8 cellular contexts compared by ENCODE assay signal in genomic region chr4:159077702-159078495, GRCh38. TPM values are rescaled to one million over a fixed set of nuclear protein-coding genes. Genes with fewer than 3 reads are reported as not detected.
DNase-seq lines count a peak whose midpoint lies in the region; ATAC-seq, FAIRE-seq and TF ChIP-seq lines count a peak whose summit lies in the region.

No MANE protein-coding gene starts in this region.

- H3K4me3 Mint-ChIP-seq in activated B cell treated with CpG ODN at 0.5 μM for 24 hours = peak overlapping the region; percentile 73
- peak overlapping the region; percentile 39 for H3K4me3 Mint-ChIP-seq in stimulated activated effector memory CD8-positive, alpha-beta T cell treated with anti-CD3 and anti-CD28 coated beads, Interleukin-12 subunit alpha, Interleukin-12 subunit beta, amount 100 ng/mL, for 72 hours
- no peak overlapping the region for H3K4me3 Mint-ChIP-seq in endodermal cell

- H3K27me3 ChIP-seq in A673 (replicated peaks; ENCODE audit: insufficient read depth, low read depth, low read length, poor library complexity) = no peaks in the 10 kb centered on the region
- no peaks in the 10 kb centered on the region for H3K27me3 ChIP-seq in endodermal cell (ENCODE audit: control insufficient read depth, insufficient read depth, low read length, poor library complexity, severe bottlenecking)

- ATAC-seq in HG03135 (IDR thresholded peaks at IDR 0.05; ENCODE audit: unreplicated experiment) (peak; percentile 94), activated B cell treated with CpG ODN at 0.5 μM for 24 hours (ENCODE audit: low read depth) (peak; percentile 91)
- ATAC-seq in stimulated activated effector memory CD8-positive, alpha-beta T cell treated with anti-CD3 and anti-CD28 coated beads, Interleukin-12 subunit alpha, Interleukin-12 subunit beta, amount 100 ng/mL, for 72 hours = peak; percentile 93

- TF ChIP-seq CTCF in A673 (conservative IDR thresholded peaks at IDR 0.05; ENCODE audit: low read depth, low read length) (no peak), activated B cell treated with CpG ODN at 0.5 μM for 24 hours (IDR thresholded peaks at IDR 0.05) (no peak), endodermal cell (conservative IDR thresholded peaks at IDR 0.05) (no peak)

- no peak overlapping the region for H3K9ac ChIP-seq in endodermal cell (ENCODE audit: extremely low read depth, low read length, poor library complexity, severe bottlenecking)

- H3K9me3 Mint-ChIP-seq in activated B cell treated with CpG ODN at 0.5 μM for 24 hours = no peaks in the 10 kb centered on the region
- H3K9me3 Mint-ChIP-seq in stimulated activated effector memory CD8-positive, alpha-beta T cell treated with anti-CD3 and anti-CD28 coated beads, Interleukin-12 subunit alpha, Interleukin-12 subunit beta, amount 100 ng/mL, for 72 hours = peaks cover 2% of the 10 kb centered on the region
- no peaks in the 10 kb centered on the region for H3K9me3 Mint-ChIP-seq in endodermal cell

- POLR2A ChIA-PET in A673 (lab: Charles Lee; ENCODE audit: low non-redundant PET) (no interaction called here), activated B cell treated with CpG ODN at 0.5 μM for 24 hours (lab: Charles Lee) (interaction anchor here (0.5 to 1.0 kb wide), 2 partner anchors 26 to 386 kb away, joined by 3 to 9 read pairs; no protein-coding TSS in a partner anchor)

- TF ChIP-seq POLR2A in H54 (IDR thresholded peaks at IDR 0.05; ENCODE audit: low read depth, low read length) = no peak

- DNase-seq in A673 (ENCODE audit: low spot score) (peak; percentile 76), GM19238 (ENCODE audit: insufficient read length, low spot score) (peak; percentile 24), activated B cell treated with CpG ODN at 0.5 μM for 24 hours (no peak), pons (ENCODE audit: low spot score) (no peak), H54 (ENCODE audit: insufficient read length, low spot score) (no peak), endodermal cell (no peak)
- DNase-seq in stimulated activated effector memory CD8-positive, alpha-beta T cell treated with anti-CD3 and anti-CD28 coated beads, Interleukin-12 subunit alpha, Interleukin-12 subunit beta, amount 100 ng/mL, for 72 hours (ENCODE audit: low spot score in 2 of 2) = no peak

- intact Hi-C loops in A673 (cut with micrococcal nuclease; ENCODE audit: unreplicated experiment) (no loop called here), activated B cell treated with CpG ODN at 0.5 μM for 24 hours (cut with micrococcal nuclease) (loop anchor here (1.0 kb wide), 3 partner anchors 24 to 406 kb away; partner anchors contain the start of gene ETFDH)

- BruUV-seq in A673 (replicated peaks; lab: Mats Ljungman, UMichigan) = no TSS peak

- H3K4me1 ChIP-seq in A673 (ENCODE audit: insufficient read depth, low read length, poor library complexity, severe bottlenecking) (no peaks in the 10 kb centered on the region), endodermal cell (ENCODE audit: control insufficient read depth, insufficient read depth, low read length) (no peaks in the 10 kb centered on the region)

- no peak overlapping the region for H3K27ac ChIP-seq in A673 (ENCODE audit: low read depth, low read length, poor library complexity, severe bottlenecking)
- no peak overlapping the region for H3K27ac ChIP-seq in endodermal cell (ENCODE audit: low read depth, low read length)

- 93 to 97% methylated on average over 4 to 6 of the region's 6 CpGs for WGBS in endodermal cell (ENCODE audit: insufficient coverage in 1 of 2, insufficient read length in 1 of 2), 2 experiments

- H3K27ac Mint-ChIP-seq in activated B cell treated with CpG ODN at 0.5 μM for 24 hours (peak overlapping the region; percentile 63), endodermal cell (no peak overlapping the region)
- peak overlapping the region; percentile 45 for H3K27ac Mint-ChIP-seq in stimulated activated effector memory CD8-positive, alpha-beta T cell treated with anti-CD3 and anti-CD28 coated beads, Interleukin-12 subunit alpha, Interleukin-12 subunit beta, amount 100 ng/mL, for 72 hours

- H3K36me3 ChIP-seq in A673 (ENCODE audit: insufficient read depth, low read length, poor library complexity, severe bottlenecking) (no peaks in the 10 kb centered on the region), endodermal cell (ENCODE audit: control insufficient read depth, insufficient read depth, low read length) (no peaks in the 10 kb centered on the region)

- no peak for FAIRE-seq in H54 (lab: Jason Lieb, UNC)

- H3K27me3 Mint-ChIP-seq in activated B cell treated with CpG ODN at 0.5 μM for 24 hours (no peaks in the 10 kb centered on the region), endodermal cell (ENCODE audit: insufficient read depth) (no peaks in the 10 kb centered on the region)

- H3K4me1 Mint-ChIP-seq in activated B cell treated with CpG ODN at 0.5 μM for 24 hours (peaks cover 23% of the 10 kb centered on the region), endodermal cell (no peaks in the 10 kb centered on the region)
- peaks cover 7% of the 10 kb centered on the region for H3K4me1 Mint-ChIP-seq in stimulated activated effector memory CD8-positive, alpha-beta T cell treated with anti-CD3 and anti-CD28 coated beads, Interleukin-12 subunit alpha, Interleukin-12 subunit beta, amount 100 ng/mL, for 72 hours

- CTCF ChIA-PET in A673 (lab: Charles Lee) = no interaction called here
- CTCF ChIA-PET in activated B cell treated with CpG ODN at 0.5 μM for 24 hours (lab: Charles Lee) = no interaction called here

- H3K9me3 ChIP-seq in A673 (ENCODE audit: low read depth, low read length, poor library complexity, severe bottlenecking) (no peaks in the 10 kb centered on the region), endodermal cell (ENCODE audit: control insufficient read depth, low read length) (no peaks in the 10 kb centered on the region)

- no peak overlapping the region for H3K4me3 ChIP-seq in A673 (ENCODE audit: low read depth, low read length, poor library complexity, severe bottlenecking)
- H3K4me3 ChIP-seq in endodermal cell (ENCODE audit: low read length) = no peak overlapping the region

- H3K36me3 Mint-ChIP-seq in activated B cell treated with CpG ODN at 0.5 μM for 24 hours (ENCODE audit: low read depth) = no peaks in the 10 kb centered on the region
- H3K36me3 Mint-ChIP-seq in stimulated activated effector memory CD8-positive, alpha-beta T cell treated with anti-CD3 and anti-CD28 coated beads, Interleukin-12 subunit alpha, Interleukin-12 subunit beta, amount 100 ng/mL, for 72 hours = peaks cover 4% of the 10 kb centered on the region
- H3K36me3 Mint-ChIP-seq in endodermal cell (ENCODE audit: low read depth) = no peaks in the 10 kb centered on the region

RNA-seq across cellular contexts. Expression of gene RAPGEF2, which starts 25.0 kb away (rescaled TPM):
- 31.9 and 36.8 TPM in 2 replicates for total RNA-seq in A673 (2021)
- 18.1 and 22.9 TPM in 2 replicates for total RNA-seq in activated B cell treated with CpG ODN at 0.5 μM for 24 hours
- 10 to 100 TPM; 63.4 to 78.2 TPM for total RNA-seq in endodermal cell
- 39.0 TPM for polyA plus RNA-seq in endodermal cell (2013, experiment 1 of 2)
- polyA plus RNA-seq in endodermal cell (2013, experiment 2 of 2) = 38.9 TPM

Comparison
In these comparisons a context has a peak if more than half of its experiments do, and no peak if none do; other contexts are left out.
1. DNase-seq: peak in A673 (single experiment) and GM19238 (single experiment); none in activated B cell treated with CpG ODN at 0.5 μM for 24 hours (single experiment), stimulated activated effector memory CD8-positive, alpha-beta T cell treated with anti-CD3 and anti-CD28 coated beads, Interleukin-12 subunit alpha, Interleukin-12 subunit beta, amount 100 ng/mL, for 72 hours (0 of 2), pons (single experiment), H54 (single experiment) and endodermal cell (single experiment).
2. Peak in every context shown above with its lines, with median percentiles within 50 percentile points of each other: ATAC-seq.